Comparison of ENCODE assay signal across 15 cellular contexts in genomic region chr17:17690156-17690737, GRCh38. TPM values are rescaled to one million over a fixed set of nuclear protein-coding genes. Genes with fewer than 3 reads are reported as not detected.
DNase-seq lines count a peak whose midpoint lies in the region; ATAC-seq and TF ChIP-seq lines count a peak whose summit lies in the region.
"Had no signal": no experiment of that assay in that cellular context is flagged by ENCODE, and none has a peak within 500 bp of the region (broad histone marks: within the 10 kb centered on the region; RNA-seq: fewer than 3 reads in every experiment).

No MANE protein-coding gene starts in this region.

- H3K4me3 Mint-ChIP-seq in CD8-positive, alpha-beta T cell = no peak overlapping the region
- no peak overlapping the region for H3K4me3 Mint-ChIP-seq in T-helper 17 cell

- peak overlapping the region; percentile 83 for H3K27ac ChIP-seq in A673 (ENCODE audit: low read depth, low read length, poor library complexity, severe bottlenecking)
- no peak overlapping the region for H3K27ac ChIP-seq in CD8-positive, alpha-beta T cell (ENCODE audit: low read depth, low read length)
- H3K27ac ChIP-seq in gastrocnemius medialis = no peak overlapping the region
- H3K27ac ChIP-seq: ascending aorta had no signal

- ATAC-seq in CD8-positive, alpha-beta T cell = no peak
- ATAC-seq in T-helper 17 cell = no peak
- ATAC-seq in GM21515 (IDR thresholded peaks at IDR 0.05; ENCODE audit: unreplicated experiment) = no peak
- ATAC-seq in gastrocnemius medialis = no peak
- ATAC-seq: heart left ventricle; stimulated activated naive B cell treated with anti-CD40 and anti-IgM and Interleukin-4, amounts not matched to agents 10 μg/mL and 1 μg/mL and 100 μg/mL, for 72 hours had no signal

- H3K27me3 ChIP-seq in A673 (replicated peaks; ENCODE audit: insufficient read depth, low read depth, low read length, poor library complexity) = no peaks in the 10 kb centered on the region
- no peaks in the 10 kb centered on the region for H3K27me3 ChIP-seq in CD8-positive, alpha-beta T cell (ENCODE audit: insufficient read depth, low read length)
- H3K27me3 ChIP-seq in gastrocnemius medialis = no peaks in the 10 kb centered on the region
- H3K27me3 ChIP-seq: ascending aorta, heart left ventricle, MG63 had no signal

- H3K9me3 ChIP-seq in A673 (ENCODE audit: low read depth, low read length, poor library complexity, severe bottlenecking) (no peaks in the 10 kb centered on the region), T-helper 17 cell (ENCODE audit: control insufficient read depth, low read length, poor library complexity, severe bottlenecking) (no peaks in the 10 kb centered on the region), gastrocnemius medialis (no peaks in the 10 kb centered on the region)
- no peaks in the 10 kb centered on the region for H3K9me3 ChIP-seq in CD8-positive, alpha-beta T cell (ENCODE audit: low read length)
- H3K9me3 ChIP-seq: ascending aorta, heart left ventricle, MG63, prostate gland had no signal

- no peaks in the 10 kb centered on the region for H3K27me3 Mint-ChIP-seq in CD8-positive, alpha-beta T cell (ENCODE audit: low read depth)
- no peaks in the 10 kb centered on the region for H3K27me3 Mint-ChIP-seq in T-helper 17 cell
- H3K27me3 Mint-ChIP-seq: stimulated activated naive B cell treated with anti-CD40 and anti-IgM and Interleukin-4, amounts not matched to agents 10 μg/mL and 1 μg/mL and 100 μg/mL, for 72 hours had no signal

- H3K4me3 ChIP-seq in A673 (ENCODE audit: low read depth, low read length, poor library complexity, severe bottlenecking) (no peak overlapping the region), gastrocnemius medialis (no peak overlapping the region)
- H3K4me3 ChIP-seq in CD8-positive, alpha-beta T cell (ENCODE audit: low read depth, low read length) = no peak overlapping the region
- H3K4me3 ChIP-seq: ascending aorta, heart left ventricle, MG63, prostate gland had no signal

- H3K4me1 Mint-ChIP-seq in CD8-positive, alpha-beta T cell (ENCODE audit: low read depth) = peaks cover 68% of the 10 kb centered on the region
- peaks cover 38% of the 10 kb centered on the region for H3K4me1 Mint-ChIP-seq in T-helper 17 cell

- no peaks in the 10 kb centered on the region for H3K36me3 ChIP-seq in A673 (ENCODE audit: insufficient read depth, low read length, poor library complexity, severe bottlenecking)
- no peaks in the 10 kb centered on the region for H3K36me3 ChIP-seq in CD8-positive, alpha-beta T cell (ENCODE audit: insufficient read depth, low read length)
- H3K36me3 ChIP-seq in gastrocnemius medialis = no peaks in the 10 kb centered on the region
- H3K36me3 ChIP-seq: ascending aorta, heart left ventricle, prostate gland had no signal

- no peaks in the 10 kb centered on the region for H3K36me3 Mint-ChIP-seq in CD8-positive, alpha-beta T cell
- no peaks in the 10 kb centered on the region for H3K36me3 Mint-ChIP-seq in T-helper 17 cell (ENCODE audit: low read depth)

- H3K9me3 Mint-ChIP-seq in CD8-positive, alpha-beta T cell = no peaks in the 10 kb centered on the region
- H3K9me3 Mint-ChIP-seq: stimulated activated naive B cell treated with anti-CD40 and anti-IgM and Interleukin-4, amounts not matched to agents 10 μg/mL and 1 μg/mL and 100 μg/mL, for 72 hours had no signal

- no peak for DNase-seq in A673 (ENCODE audit: low spot score)
- DNase-seq in CD8-positive, alpha-beta T cell = no peak
- no peak for DNase-seq in T-helper 17 cell
- peak; percentile 12 for DNase-seq in kidney glomerular epithelial cell (lab: John Stamatoyannopoulos, UW)
- DNase-seq in NCI-H1436 treated with DMSO at 0.1 percent for 48 hours (lab: John Stamatoyannopoulos, UW) = no peak
- DNase-seq in stimulated activated CD4-positive, alpha-beta T cell treated with anti-CD3 and anti-CD28 coated beads, Interleukin-4, amount 100 ng/mL, for 1 hour = no peak
- no peak for DNase-seq in gastrocnemius medialis
- DNase-seq: heart left ventricle; mesenchymal stem cell; MG63; stimulated activated naive B cell treated with anti-CD40 and anti-IgM and Interleukin-4, amounts not matched to agents 10 μg/mL and 1 μg/mL and 100 μg/mL, for 72 hours; T1000 had no signal

- peak overlapping the region; percentile 76 for H3K27ac Mint-ChIP-seq in CD8-positive, alpha-beta T cell
- H3K27ac Mint-ChIP-seq in T-helper 17 cell = peak overlapping the region; percentile 92

- in situ Hi-C loops in gastrocnemius medialis (cut with MboI; ENCODE audit: low sequenced_read_pairs in 4 of 4) = loop anchor here (25.0 kb wide), 2 partner anchors 97 to 172 kb away; no protein-coding TSS in a partner anchor

- TF ChIP-seq CTCF in A673 (conservative IDR thresholded peaks at IDR 0.05; ENCODE audit: low read depth, low read length) (no peak), gastrocnemius medialis (IDR thresholded peaks at IDR 0.05 in 4 of 5, conservative IDR thresholded peaks at IDR 0.05 in 1 of 5) (no peak)
- TF ChIP-seq CTCF in CD8-positive, alpha-beta T cell (IDR thresholded peaks at IDR 0.05) = no peak

- H3K4me1 ChIP-seq in A673 (ENCODE audit: insufficient read depth, low read length, poor library complexity, severe bottlenecking) (peaks cover 53% of the 10 kb centered on the region), gastrocnemius medialis (peaks cover 22 to 31% of the 10 kb centered on the region in 2 donors)
- H3K4me1 ChIP-seq in CD8-positive, alpha-beta T cell (ENCODE audit: insufficient read depth, low read length) = peaks cover 53% of the 10 kb centered on the region

- no peak for TF ChIP-seq POLR2A in gastrocnemius medialis (IDR thresholded peaks at IDR 0.05)

- POLR2A ChIA-PET in A673 (lab: Charles Lee; ENCODE audit: low non-redundant PET) = no interaction called here
- POLR2A ChIA-PET in CD8-positive, alpha-beta T cell (lab: Charles Lee) = no interaction called here

- no TSS peak for BruUV-seq in A673 (replicated peaks; lab: Mats Ljungman, UMichigan)

- CTCF ChIA-PET in A673 (lab: Charles Lee) = no interaction called here
- CTCF ChIA-PET in CD8-positive, alpha-beta T cell (lab: Charles Lee) = interaction anchor here (0.6 to 1.8 kb wide), 2 partner anchors 10 to 343 kb away, joined by 3 to 8 read pairs; partner anchors contain the start of gene RAI1

- intact Hi-C loops in A673 (cut with micrococcal nuclease; ENCODE audit: unreplicated experiment) (no loop called here), gastrocnemius medialis (cut with DNase I; ENCODE audit: low total_unique reads) (loop anchor here (5.0 kb wide), 1 partner anchor 162 kb away; no protein-coding TSS in a partner anchor)
- intact Hi-C loops in CD8-positive, alpha-beta T cell (cut with DNase I, micrococcal nuclease) = loop anchor here in 1 of 2 experiments (5.0 kb wide), 2 partner anchors 98 to 648 kb away; partner anchors contain the start of genes MPRIP and PEMT

RNA-seq across cellular contexts. Expression of gene RAI1, which starts 9.0 kb away (rescaled TPM):
- total RNA-seq in A673 (2021) = 46.8 and 58.9 TPM in 2 replicates
- total RNA-seq in CD8-positive, alpha-beta T cell = 10 to 100 TPM; 22.9 to 23.5 TPM
- 10 to 100 TPM; 18.4 to 18.6 TPM for total RNA-seq in T-helper 17 cell
- total RNA-seq in gastrocnemius medialis = 1 to 10 TPM; 2.1 to 6.7 (median 4.3) TPM
